ENCODE assay signal across 8 cellular contexts in the genomic region with DNA sequence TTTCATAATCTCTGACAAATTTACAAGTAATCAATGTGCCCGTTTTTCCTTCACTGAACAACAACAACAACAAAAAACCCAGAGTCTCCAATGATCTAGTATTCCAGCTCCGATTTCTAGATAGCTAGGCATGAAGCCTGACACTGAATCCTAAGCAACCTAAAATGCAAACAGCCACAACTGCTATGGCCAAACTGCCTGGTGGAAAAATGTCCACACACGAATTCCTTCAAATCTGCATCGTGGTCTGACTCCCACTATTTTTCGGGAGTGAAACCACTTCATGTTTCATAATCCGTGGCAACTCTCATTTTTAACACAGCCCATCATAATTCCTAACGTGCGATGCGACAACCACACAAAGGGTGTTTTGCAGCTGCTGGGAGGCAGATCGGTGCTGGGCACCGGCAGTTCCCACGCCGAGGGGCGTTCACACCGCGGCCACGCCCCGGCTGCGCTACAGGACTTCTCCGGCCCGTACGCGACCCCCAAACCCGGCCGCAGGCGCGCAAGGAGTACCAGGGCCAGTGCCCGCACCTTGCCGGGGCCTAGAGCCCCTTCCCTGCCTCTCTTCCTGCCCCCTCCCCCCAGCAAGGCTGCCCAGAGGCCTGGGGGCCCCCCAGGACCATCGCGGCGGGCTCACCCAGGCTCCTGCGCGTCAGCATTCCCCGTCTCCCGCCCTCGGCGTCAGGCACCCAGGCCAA. TPM values are rescaled to one million over a fixed set of nuclear protein-coding genes. Genes with fewer than 3 reads are reported as not detected.
DNase-seq lines count a peak whose midpoint lies in the region; ATAC-seq and TF ChIP-seq lines count a peak whose summit lies in the region.

No MANE protein-coding gene starts in this region.

- peak overlapping the region; percentile 80 for H3K27ac Mint-ChIP-seq in activated T-helper 2 cell treated with anti-CD3 and anti-CD28 coated beads, Interferon-gamma antibody, Interleukin-2, Interleukin-4, amounts not matched to agents 10 μg/mL and 5 μg/mL and 100 μg/mL, durations not matched to agents 14 hours and 24 hours and 36 hours
- H3K27ac Mint-ChIP-seq in naive thymus-derived CD8-positive, alpha-beta T cell, result peak overlapping the region; percentile 73 to 92 (median 90)

- H3K36me3 ChIP-seq in thoracic aorta, result no peaks in the 10 kb centered on the region

- no peaks in the 10 kb centered on the region for H3K9me3 ChIP-seq in thoracic aorta

- H3K27ac ChIP-seq in thoracic aorta, result peak overlapping the region; percentile 80 to 88

- no peaks in the 10 kb centered on the region for H3K9me3 Mint-ChIP-seq in activated T-helper 2 cell treated with anti-CD3 and anti-CD28 coated beads, Interferon-gamma antibody, Interleukin-2, Interleukin-4, amounts not matched to agents 10 μg/mL and 5 μg/mL and 100 μg/mL, durations not matched to agents 14 hours and 24 hours and 36 hours
- no peaks in the 10 kb centered on the region for H3K9me3 Mint-ChIP-seq in naive thymus-derived CD8-positive, alpha-beta T cell

- POLR2A ChIA-PET in naive thymus-derived CD8-positive, alpha-beta T cell (lab: Charles Lee), result interaction anchor here (0.6 to 1.1 kb wide), 6 partner anchors 11 to 521 kb away, joined by 3 to 6 read pairs (median 4); partner anchors contain the start of genes DNA2 and PBLD

- no peaks in the 10 kb centered on the region for H3K27me3 ChIP-seq in thoracic aorta (replicated peaks; ENCODE audit: insufficient read depth)

- no peaks in the 10 kb centered on the region for H3K27me3 Mint-ChIP-seq in activated T-helper 2 cell treated with anti-CD3 and anti-CD28 coated beads, Interferon-gamma antibody, Interleukin-2, Interleukin-4, amounts not matched to agents 10 μg/mL and 5 μg/mL and 100 μg/mL, durations not matched to agents 14 hours and 24 hours and 36 hours (ENCODE audit: low read depth)
- no peaks in the 10 kb centered on the region for H3K27me3 Mint-ChIP-seq in naive thymus-derived CD8-positive, alpha-beta T cell

- ATAC-seq in GM18909 (IDR thresholded peaks at IDR 0.05; ENCODE audit: poor library complexity, unreplicated experiment) (peak; percentile 42), HG03108 (IDR thresholded peaks at IDR 0.05; ENCODE audit: unreplicated experiment) (peak; percentile 30), thoracic aorta (ENCODE audit: insufficient number of reproducible peaks, low FRiP score, low read depth) (no peak)
- ATAC-seq in naive thymus-derived CD8-positive, alpha-beta T cell, result peak; percentile 6 to 15

- no peak for TF ChIP-seq CTCF in fibroblast of pulmonary artery (IDR thresholded peaks at IDR 0.05; ENCODE audit: low read length, missing control alignments)
- TF ChIP-seq CTCF in thoracic aorta (IDR thresholded peaks at IDR 0.05), result no peak

- peaks cover 14% of the 10 kb centered on the region for H3K4me1 Mint-ChIP-seq in activated T-helper 2 cell treated with anti-CD3 and anti-CD28 coated beads, Interferon-gamma antibody, Interleukin-2, Interleukin-4, amounts not matched to agents 10 μg/mL and 5 μg/mL and 100 μg/mL, durations not matched to agents 14 hours and 24 hours and 36 hours (ENCODE audit: low read depth)
- H3K4me1 Mint-ChIP-seq in naive thymus-derived CD8-positive, alpha-beta T cell, result peaks cover 10 to 23% (median 22%) of the 10 kb centered on the region in 4 donors

- intact Hi-C loops in activated T-helper 2 cell treated with anti-CD3 and anti-CD28 coated beads, Interferon-gamma antibody, Interleukin-2, Interleukin-4, amounts not matched to agents 10 μg/mL and 5 μg/mL and 100 μg/mL, durations not matched to agents 14 hours and 24 hours and 36 hours (cut with micrococcal nuclease), result loop anchor here (2.0 to 10.0 kb wide), 4 partner anchors 73 to 499 kb away; partner anchors contain the start of genes CCAR1, DDX50, HERC4 and HNRNPH3

- H3K4me3 ChIP-seq in fibroblast of pulmonary artery (replicated peaks; ENCODE audit: low read depth, low read length) (peak overlapping the region; percentile 96), thoracic aorta (peak overlapping the region; percentile 98)

- DNase-seq in C1 segment of cervical spinal cord (lab: John Stamatoyannopoulos, UW) (peak in 11 of 14 donors; percentile 37 to 78 (median 62)), NCI-H526 treated with DMSO at 0.1 percent for 48 hours (lab: John Stamatoyannopoulos, UW) (peak; percentile 25), fibroblast of pulmonary artery (ENCODE audit: low read depth) (peak; percentile 75), thoracic aorta (ENCODE audit: low spot score) (no peak)
- DNase-seq in activated T-helper 2 cell treated with anti-CD3 and anti-CD28 coated beads, Interferon-gamma antibody, Interleukin-2, Interleukin-4, amounts not matched to agents 10 μg/mL and 5 μg/mL and 100 μg/mL, durations not matched to agents 14 hours and 24 hours and 36 hours (ENCODE audit: low spot score), result peak; percentile 28
- DNase-seq in naive thymus-derived CD8-positive, alpha-beta T cell, result peak in 4 of 10 donors; percentile 1 to 24 (median 14)

- peaks cover 5% of the 10 kb centered on the region for H3K36me3 Mint-ChIP-seq in activated T-helper 2 cell treated with anti-CD3 and anti-CD28 coated beads, Interferon-gamma antibody, Interleukin-2, Interleukin-4, amounts not matched to agents 10 μg/mL and 5 μg/mL and 100 μg/mL, durations not matched to agents 14 hours and 24 hours and 36 hours (ENCODE audit: low read depth)
- peaks cover 0 to 5% (median 0%) of the 10 kb centered on the region in 3 donors for H3K36me3 Mint-ChIP-seq in naive thymus-derived CD8-positive, alpha-beta T cell

- H3K4me3 Mint-ChIP-seq in activated T-helper 2 cell treated with anti-CD3 and anti-CD28 coated beads, Interferon-gamma antibody, Interleukin-2, Interleukin-4, amounts not matched to agents 10 μg/mL and 5 μg/mL and 100 μg/mL, durations not matched to agents 14 hours and 24 hours and 36 hours (ENCODE audit: low read depth), result peak overlapping the region; percentile 87
- peak overlapping the region; percentile 85 to 95 (median 90) for H3K4me3 Mint-ChIP-seq in naive thymus-derived CD8-positive, alpha-beta T cell

- peaks cover 6 to 23% of the 10 kb centered on the region in 2 donors for H3K4me1 ChIP-seq in thoracic aorta (ENCODE audit: control insufficient read depth in 1 of 2, low read depth in 2 of 2)

RNA-seq across cellular contexts. Expression of gene RUFY2, which starts 0.8 kb away (rescaled TPM):
- total RNA-seq in activated T-helper 2 cell treated with anti-CD3 and anti-CD28 coated beads, Interferon-gamma antibody, Interleukin-2, Interleukin-4, amounts not matched to agents 10 μg/mL and 5 μg/mL and 100 μg/mL, durations not matched to agents 14 hours and 24 hours and 36 hours, result 11.3 and 12.1 TPM in 2 replicates
- 10 to 100 TPM; 26.5 to 30.0 TPM for total RNA-seq in naive thymus-derived CD8-positive, alpha-beta T cell
- 1 to 10 TPM; 5.0 to 6.8 (median 6.5) TPM for polyA plus RNA-seq in naive thymus-derived CD8-positive, alpha-beta T cell
- 10 to 100 TPM; 27.5 to 44.0 TPM for total RNA-seq in thoracic aorta
